20 cellular contexts compared by ENCODE assay signal in the genomic region with DNA sequence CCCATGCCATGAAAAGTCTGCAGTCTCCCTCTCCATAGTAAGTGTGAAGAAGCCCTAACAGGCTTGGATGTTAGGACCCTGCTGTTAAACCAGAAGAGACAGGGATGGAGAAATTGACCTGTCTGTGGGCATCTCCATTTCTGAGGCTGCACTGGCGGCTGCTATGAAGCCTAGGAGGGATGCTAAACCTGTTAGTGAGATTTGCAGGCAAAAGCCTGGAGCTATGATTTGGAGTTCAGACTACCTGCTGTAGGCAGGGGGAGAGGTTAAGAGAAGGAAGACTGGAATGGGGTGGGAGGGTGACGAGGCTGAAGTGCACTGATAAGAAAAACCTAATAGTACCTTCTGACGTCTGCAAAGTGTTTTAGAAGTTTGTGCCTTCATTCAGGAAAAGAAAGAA.
DNase-seq lines count a peak whose midpoint lies in the region; TF ChIP-seq lines count a peak whose summit lies in the region.
"Had no signal": no experiment of that assay in that cellular context is flagged by ENCODE, and none has a peak within 500 bp of the region (broad histone marks: within the 10 kb centered on the region; RNA-seq: fewer than 3 reads in every experiment).

No MANE protein-coding gene starts in this region.

- H3K27ac ChIP-seq in HUES64 (ENCODE audit: low read depth, low read length) (peak overlapping the region; percentile 51; the same call in 1 of the 2 replicates), hepatocyte (no peak overlapping the region)
- H3K27ac ChIP-seq: GM23248, Peyer's patch had no signal

- peak overlapping the region; percentile 17 for H3K4me2 ChIP-seq in hepatocyte

- WGBS in HUES64: 55% methylated on average over 3 of the region's 3 CpGs
- 68% methylated on average over 3 of the region's 3 CpGs for WGBS in hepatocyte (ENCODE audit: low lambda C conversion rate, missing lambda C conversion rate)

- no peaks in the 10 kb centered on the region for H3K9me2 ChIP-seq in hepatocyte (replicated peaks; ENCODE audit: insufficient read depth)

- H3K27me3 Mint-ChIP-seq in mesothelial cell of epicardium (ENCODE audit: low read depth): no peaks in the 10 kb centered on the region

- no peaks in the 10 kb centered on the region for H3K79me2 ChIP-seq in hepatocyte

- H4K20me1 ChIP-seq in hepatocyte (ENCODE audit: insufficient read depth, poor library complexity, severe bottlenecking): no peaks in the 10 kb centered on the region

- no peaks in the 10 kb centered on the region for H3K9me3 Mint-ChIP-seq in mesothelial cell of epicardium

- H3K4me1 Mint-ChIP-seq in mesothelial cell of epicardium: peaks cover 48% of the 10 kb centered on the region

- no peak overlapping the region for H3K4me3 Mint-ChIP-seq in mesothelial cell of epicardium
- H3K4me3 Mint-ChIP-seq: B cell, CD14-positive monocyte, IgD-negative memory B cell had no signal

- no peaks in the 10 kb centered on the region for H3K36me3 Mint-ChIP-seq in mesothelial cell of epicardium
- H3K36me3 Mint-ChIP-seq: CD14-positive monocyte had no signal

- peak; percentile 79 for DNase-seq in ELF-1 (ENCODE audit: low read depth, low spot score)
- no peak for DNase-seq in hepatocyte (ENCODE audit: low spot score)
- no peak for DNase-seq in mesothelial cell of epicardium (ENCODE audit: low spot score in 2 of 2, unreplicated experiment in 2 of 2)
- no peak for DNase-seq in HuH-7 (ENCODE audit: low spot score)
- no peak for DNase-seq in activated CD4-positive, alpha-beta T cell treated with anti-CD3 and anti-CD28 coated beads, Interleukin-2, amount 50 U/mL, for 1 hour
- DNase-seq in DMS79 treated with DMSO at 0.1 percent for 48 hours (lab: John Stamatoyannopoulos, UW): no peak
- DNase-seq in activated CD8-positive, alpha-beta memory T cell treated with anti-CD3 and anti-CD28 coated beads for 24 hours: no peak
- DNase-seq: GM23248, Karpas-422, NCI-H1105 treated with DMSO at 0.1 percent for 48 hours, NCI-H2029 treated with DMSO at 0.1 percent for 48 hours, NCI-H2171, NCI-H345, NCI-H774, Peyer's patch had no signal

- H3K9me3 ChIP-seq in HUES64 (ENCODE audit: insufficient read depth, low read depth, low read length): no peaks in the 10 kb centered on the region
- H3K9me3 ChIP-seq in hepatocyte (ENCODE audit: low read depth): no peaks in the 10 kb centered on the region
- H3K9me3 ChIP-seq: Peyer's patch had no signal

- TF ChIP-seq CTCF in hepatocyte (IDR thresholded peaks at IDR 0.05; ENCODE audit: poor library complexity): no peak
- TF ChIP-seq CTCF in mesothelial cell of epicardium (IDR thresholded peaks at IDR 0.05; ENCODE audit: unreplicated experiment): no peak

- H3K27ac Mint-ChIP-seq in mesothelial cell of epicardium: peak overlapping the region; percentile 1
- H3K27ac Mint-ChIP-seq: B cell, CD14-positive monocyte, IgD-negative memory B cell had no signal

- H3K4me3 ChIP-seq in HUES64 (ENCODE audit: low read length): no peak overlapping the region
- H3K4me3 ChIP-seq in hepatocyte: no peak overlapping the region
- H3K4me3 ChIP-seq: GM12878, GM23248, Peyer's patch had no signal

- H3K4me1 ChIP-seq in HUES64 (ENCODE audit: insufficient read depth, low read length) (peaks cover 44% of the 10 kb centered on the region), hepatocyte (ENCODE audit: insufficient read depth) (peaks cover 32% of the 10 kb centered on the region)
- H3K4me1 ChIP-seq: Peyer's patch had no signal

- no peak overlapping the region for H2AFZ ChIP-seq in hepatocyte
- H2AFZ ChIP-seq: GM23248 had no signal

- 0 out of 2 replicates have a peak, but pooled peaks cover 3% of the 10 kb centered on the region for H3K27me3 ChIP-seq in HUES64 (ENCODE audit: insufficient read depth, low read length)
- H3K27me3 ChIP-seq in hepatocyte: no peaks in the 10 kb centered on the region
- H3K27me3 ChIP-seq: Peyer's patch had no signal

- peak overlapping the region; percentile 28; the same call in 1 of the 2 replicates for H3K9ac ChIP-seq in HUES64 (ENCODE audit: low read depth, low read length)
- H3K9ac ChIP-seq: GM23248 had no signal

- no peaks in the 10 kb centered on the region for H3K36me3 ChIP-seq in HUES64 (ENCODE audit: insufficient read depth, low read length)
- H3K36me3 ChIP-seq in hepatocyte (replicated peaks; ENCODE audit: insufficient read depth, low read depth): no peaks in the 10 kb centered on the region
- H3K36me3 ChIP-seq: Peyer's patch had no signal
